ENCODE assay signal across 8 cellular contexts in genomic region chr22:31211504-31211861, GRCh38. TPM values are rescaled to one million over a fixed set of nuclear protein-coding genes. Genes with fewer than 3 reads are reported as not detected.
DNase-seq lines count a peak whose midpoint lies in the region; ATAC-seq and TF ChIP-seq lines count a peak whose summit lies in the region.

No MANE protein-coding gene starts in this region.

- no peak for TF ChIP-seq POLR2A in esophagus muscularis mucosa (IDR thresholded peaks at IDR 0.05; ENCODE audit: low read depth)

- DNase-seq in RWPE2 (ENCODE audit: low spot score) (no peak), esophagus muscularis mucosa (ENCODE audit: extremely low spot score) (no peak), superior temporal gyrus (ENCODE audit: extremely low spot score) (no peak), GM13977 (ENCODE audit: low spot score) (no peak)
- DNase-seq in stimulated activated CD4-positive, alpha-beta T cell treated with anti-CD3 and anti-CD28 coated beads, Interleukin-12 subunit alpha, Interleukin-12 subunit beta, amount 100 ng/mL, for 4 hours: no peak

- intact Hi-C loops in esophagus muscularis mucosa (cut with DNase I): loop anchor here (2.0 kb wide), 1 partner anchor 61 kb away; no protein-coding TSS in a partner anchor

- no peak for TF ChIP-seq CTCF in RWPE2 (IDR thresholded peaks at IDR 0.05; ENCODE audit: poor library complexity, severe bottlenecking)
- no peak for TF ChIP-seq CTCF in esophagus muscularis mucosa (IDR thresholded peaks at IDR 0.05)
- TF ChIP-seq CTCF in GM13977 (IDR thresholded peaks at IDR 0.05; ENCODE audit: extremely low read depth, insufficient read depth, missing control alignments): no peak

- no peaks in the 10 kb centered on the region for H3K27me3 ChIP-seq in RWPE2 (ENCODE audit: insufficient read depth, poor library complexity, severe bottlenecking)
- H3K27me3 ChIP-seq in esophagus muscularis mucosa: no peaks in the 10 kb centered on the region
- no peaks in the 10 kb centered on the region for H3K27me3 ChIP-seq in rectal smooth muscle tissue (ENCODE audit: control insufficient read depth, insufficient read depth, low read length)

- H3K9ac ChIP-seq in ES-I3 (ENCODE audit: low read depth, low read length) (peak overlapping the region; percentile 32; the same call in 1 of the 2 replicates), rectal smooth muscle tissue (ENCODE audit: low read length) (no peak overlapping the region)

- peak overlapping the region; percentile 57 for H3K27ac ChIP-seq in RWPE2 (ENCODE audit: poor library complexity, severe bottlenecking)
- peak overlapping the region; percentile 78 to 86 (median 84) for H3K27ac ChIP-seq in esophagus muscularis mucosa (replicated peaks in 1 of 4)
- peak overlapping the region; percentile 58 for H3K27ac ChIP-seq in rectal smooth muscle tissue (ENCODE audit: low read depth, low read length)

- 83% methylated on average over 7 of the region's 7 CpGs for WGBS in esophagus muscularis mucosa

- in situ Hi-C loops in GM13977 (cut with MboI; ENCODE audit: low pct_unique_long_range_greater_than_20kb, low sequenced_read_pairs, unreplicated experiment): no loop called here

- H3K36me3 ChIP-seq in ES-I3 (ENCODE audit: insufficient read depth, low read length): no peaks in the 10 kb centered on the region; the same call in 1 of the 2 replicates
- peaks cover 11% of the 10 kb centered on the region for H3K36me3 ChIP-seq in RWPE2 (ENCODE audit: low read depth)
- peaks cover 0 to 8% (median 3%) of the 10 kb centered on the region in 4 donors for H3K36me3 ChIP-seq in esophagus muscularis mucosa
- peaks cover 5% of the 10 kb centered on the region for H3K36me3 ChIP-seq in rectal smooth muscle tissue (ENCODE audit: control insufficient read depth, insufficient read depth, low read length)

- H3K4me1 ChIP-seq in ES-I3 (ENCODE audit: insufficient read depth, low read length) (peaks cover 7% of the 10 kb centered on the region), RWPE2 (ENCODE audit: insufficient read depth, poor library complexity, severe bottlenecking) (peaks cover 21% of the 10 kb centered on the region), esophagus muscularis mucosa (peaks cover 29 to 44% (median 41%) of the 10 kb centered on the region in 4 donors), rectal smooth muscle tissue (ENCODE audit: control insufficient read depth, insufficient read depth, low read length) (peaks cover 14% of the 10 kb centered on the region)

- H3K9me3 ChIP-seq in ES-I3 (ENCODE audit: control insufficient read depth, insufficient read depth, low read length) (no peaks in the 10 kb centered on the region), RWPE2 (ENCODE audit: severe bottlenecking) (no peaks in the 10 kb centered on the region), esophagus muscularis mucosa (no peaks in the 10 kb centered on the region)

- ATAC-seq in RWPE2 (ENCODE audit: low read depth): no peak
- no peak for ATAC-seq in HG03442 (IDR thresholded peaks at IDR 0.05; ENCODE audit: unreplicated experiment)

- H3K4me3 ChIP-seq in RWPE2 (ENCODE audit: severe bottlenecking): peak overlapping the region; percentile 82
- H3K4me3 ChIP-seq in esophagus muscularis mucosa: peak overlapping the region; percentile 68 to 96 (median 92)
- peak overlapping the region; percentile 61 for H3K4me3 ChIP-seq in rectal smooth muscle tissue (ENCODE audit: low read length)

- no peak for TF ChIP-seq EP300 in esophagus muscularis mucosa (IDR thresholded peaks at IDR 0.05)

RNA-seq across cellular contexts. Expression of gene LIMK2, which starts 0.6 kb away (rescaled TPM):
- total RNA-seq in esophagus muscularis mucosa: 10 to 100 TPM; 12.0 to 18.2 (median 14.3) TPM

RNA-seq across cellular contexts. Expression of gene RNF185, which starts 51.5 kb away (rescaled TPM):
- 10 to 100 TPM; 33.6 to 66.7 (median 55.6) TPM for total RNA-seq in esophagus muscularis mucosa
